ENCODE assay signal across 2 cellular contexts in the genomic region with DNA sequence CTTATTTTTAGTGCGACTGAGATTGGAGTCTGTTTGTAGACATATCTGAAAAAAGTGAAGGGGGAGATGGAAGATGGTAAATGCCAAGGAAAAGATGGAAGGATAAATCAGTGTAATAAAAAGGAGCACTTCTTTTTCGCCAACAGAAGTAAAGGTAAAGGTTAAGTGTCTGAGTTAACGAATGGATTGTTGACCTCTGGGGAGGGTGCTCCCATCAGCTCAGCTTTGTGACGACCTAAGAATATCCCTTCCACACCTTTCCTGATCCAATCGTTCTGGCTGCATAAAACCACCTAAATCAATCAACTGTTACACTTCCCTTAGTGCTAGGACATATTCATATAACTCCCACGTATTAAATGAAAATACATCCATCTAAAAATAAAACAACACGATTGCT.
TF ChIP-seq lines count a peak whose summit lies in the region.

No MANE protein-coding gene starts in this region.

TF ChIP-seq in H1, 55 proteins besides CTCF, POLR2A, EP300 and RAD21:
- TF ChIP-seq SIRT6 (IDR thresholded peaks at IDR 0.05; ENCODE audit: low read length): no peak
- TF ChIP-seq SIN3A (conservative IDR thresholded peaks at IDR 0.05 in 1 of 2, IDR thresholded peaks at IDR 0.05 in 1 of 2; ENCODE audit: low read depth in 1 of 2, low read length in 2 of 2): no peak
- TF ChIP-seq JUND (IDR thresholded peaks at IDR 0.05; ENCODE audit: low read length): no peak
- no peak for TF ChIP-seq ZNF274 (IDR thresholded peaks at IDR 0.05; ENCODE audit: borderline replicate concordance, extremely low read depth, low read length)
- TF ChIP-seq NANOG (IDR thresholded peaks at IDR 0.05; ENCODE audit: insufficient read depth, low read depth, low read length, poor library complexity, severe bottlenecking): no peak
- TF ChIP-seq CHD1 (IDR thresholded peaks at IDR 0.05; ENCODE audit: low read depth, low read length): no peak
- TF ChIP-seq CBX8 (IDR thresholded peaks at IDR 0.05; ENCODE audit: borderline replicate concordance, low read depth, low read length): no peak
- TF ChIP-seq, protein P1, sequence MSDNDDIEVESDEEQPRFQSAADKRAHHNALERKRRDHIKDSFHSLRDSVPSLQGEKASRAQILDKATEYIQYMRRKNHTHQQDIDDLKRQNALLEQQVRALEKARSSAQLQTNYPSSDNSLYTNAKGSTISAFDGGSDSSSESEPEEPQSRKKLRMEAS (IDR thresholded peaks at IDR 0.05): no peak
- no peak for TF ChIP-seq PHF8 (conservative IDR thresholded peaks at IDR 0.05; ENCODE audit: low read depth, low read length)
- TF ChIP-seq KDM5A (IDR thresholded peaks at IDR 0.05; ENCODE audit: low read length): no peak
- TF ChIP-seq TAF7 (optimal IDR thresholded peaks at IDR 0.05; ENCODE audit: borderline replicate concordance, low read depth, low read length): no peak
- TF ChIP-seq RNF2 (IDR thresholded peaks at IDR 0.05; ENCODE audit: borderline replicate concordance, low read depth, low read length, missing control alignments, poor library complexity, severe bottlenecking): no peak
- TF ChIP-seq POU5F1 (IDR thresholded peaks at IDR 0.05; ENCODE audit: low read depth, low read length): no peak
- no peak for TF ChIP-seq BACH1 (IDR thresholded peaks at IDR 0.05; ENCODE audit: low read length)
- TF ChIP-seq SP4 (IDR thresholded peaks at IDR 0.05; ENCODE audit: low read length): no peak
- no peak for TF ChIP-seq SP1 (IDR thresholded peaks at IDR 0.05; ENCODE audit: low read depth, low read length)
- no peak for TF ChIP-seq POLR2AphosphoS5 (IDR thresholded peaks at IDR 0.05; ENCODE audit: low read depth, low read length)

TF ChIP-seq in GM12891, 5 proteins besides CTCF, POLR2A, EP300 and RAD21:
- TF ChIP-seq POLR2AphosphoS5 (IDR thresholded peaks at IDR 0.05; ENCODE audit: low read depth, low read length) (no peak), TAF1 (IDR thresholded peaks at IDR 0.05; ENCODE audit: low read depth, low read length) (no peak), SPI1 (IDR thresholded peaks at IDR 0.05; ENCODE audit: low read depth, low read length) (no peak), PAX5 (IDR thresholded peaks at IDR 0.05; ENCODE audit: insufficient read depth, low read length, severe bottlenecking) (no peak), POU2F2 (IDR thresholded peaks at IDR 0.05; ENCODE audit: low read depth, low read length) (no peak)
